In the genomic region with DNA sequence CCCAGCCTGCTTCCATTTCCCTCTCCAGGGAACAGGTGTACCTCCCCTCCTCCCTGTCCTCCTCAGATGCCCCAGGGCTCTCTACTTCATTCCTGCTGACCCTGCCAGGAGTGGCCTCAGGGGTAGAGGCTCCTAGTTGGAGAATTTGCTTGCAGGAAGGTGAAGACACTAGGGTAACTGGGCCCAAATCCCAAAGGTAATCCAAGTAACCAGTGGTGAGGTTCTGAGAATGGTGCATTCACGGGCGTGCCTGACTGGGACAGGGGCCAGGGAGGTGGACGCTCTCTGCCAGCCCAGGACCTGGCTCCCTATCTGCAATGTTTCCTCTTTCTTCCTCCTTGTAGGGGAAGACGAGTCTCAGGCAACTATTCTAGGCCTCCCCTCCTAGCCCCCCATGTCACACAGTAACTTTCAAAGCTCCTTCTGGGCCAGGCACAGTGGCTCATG, we compare ENCODE assay signal across 13 cellular contexts. TPM values are rescaled to one million over a fixed set of nuclear protein-coding genes. Genes with fewer than 3 reads are reported as not detected.
A peak's percentile ranks its signal among the peaks of the same experiment; 100 is the strongest.
DNase-seq lines count a peak whose midpoint lies in the region; ATAC-seq and TF ChIP-seq lines count a peak whose summit lies in the region.
"Had no signal": no experiment of that assay in that cellular context is flagged by ENCODE, and none has a peak within 500 bp of the region (broad histone marks: within the 10 kb centered on the region; RNA-seq: fewer than 3 reads in every experiment).

No MANE protein-coding gene starts in this region.

- POLR2A ChIA-PET in activated CD4-positive, alpha-beta memory T cell treated with anti-CD3 and anti-CD28 coated beads for 36 hours (lab: Charles Lee): no interaction called here

- H3K36me3 Mint-ChIP-seq in T-helper 2 cell treated with Interferon-gamma antibody and Interleukin-4, amounts not matched to agents 5 μg/mL and 100 μg/mL, for 36 hours (ENCODE audit: low read depth): peaks cover 33% of the 10 kb centered on the region
- H3K36me3 Mint-ChIP-seq in activated CD4-positive, alpha-beta memory T cell treated with anti-CD3 and anti-CD28 coated beads for 36 hours: peaks cover 11% of the 10 kb centered on the region

- no peaks in the 10 kb centered on the region for H3K27me3 Mint-ChIP-seq in T-helper 2 cell treated with Interferon-gamma antibody and Interleukin-4, amounts not matched to agents 5 μg/mL and 100 μg/mL, for 36 hours (ENCODE audit: low read depth)
- no peaks in the 10 kb centered on the region for H3K27me3 Mint-ChIP-seq in activated CD4-positive, alpha-beta memory T cell treated with anti-CD3 and anti-CD28 coated beads for 36 hours

- intact Hi-C loops in activated CD4-positive, alpha-beta memory T cell treated with anti-CD3 and anti-CD28 coated beads for 36 hours (cut with micrococcal nuclease): loop anchor here (10.0 kb wide), 1 partner anchor 1243 kb away; a partner anchor contains a TSS

- H3K4me3 Mint-ChIP-seq in T-helper 2 cell treated with Interferon-gamma antibody and Interleukin-4, amounts not matched to agents 5 μg/mL and 100 μg/mL, for 36 hours: peak overlapping the region; percentile 94
- peak overlapping the region; percentile 46 for H3K4me3 Mint-ChIP-seq in activated CD4-positive, alpha-beta memory T cell treated with anti-CD3 and anti-CD28 coated beads for 36 hours

- ATAC-seq in GM19463 (IDR thresholded peaks at IDR 0.05; ENCODE audit: unreplicated experiment): no peak
- ATAC-seq: gastroesophageal sphincter had no signal

- no peak for DNase-seq in T-helper 2 cell treated with Interferon-gamma antibody and Interleukin-4, amounts not matched to agents 5 μg/mL and 100 μg/mL, for 36 hours (ENCODE audit: low spot score)
- DNase-seq in T-helper 2 cell: no peak
- no peak for DNase-seq in activated CD4-positive, alpha-beta memory T cell treated with anti-CD3 and anti-CD28 coated beads for 36 hours
- DNase-seq in fibroblast of villous mesenchyme (ENCODE audit: low read depth): no peak
- no peak for DNase-seq in skeletal muscle cell (ENCODE audit: low read depth)
- no peak for DNase-seq in C1 segment of cervical spinal cord (lab: John Stamatoyannopoulos, UW)
- DNase-seq in NK-92 treated with Interleukin-12 subunit alpha and Interleukin-12 subunit beta, amount 100 ng/mL, for 24 hours (lab: John Stamatoyannopoulos, UW): no peak
- DNase-seq: 8988T, NCI-H1694 treated with DMSO at 0.1 percent for 48 hours, testis, WERI-Rb-1 had no signal

- CTCF ChIA-PET in activated CD4-positive, alpha-beta memory T cell treated with anti-CD3 and anti-CD28 coated beads for 36 hours (lab: Charles Lee): interaction anchor here (7.7 kb wide), 1 partner anchor 36 kb away, joined by 49 read pairs; no protein-coding TSS in a partner anchor

- no peaks in the 10 kb centered on the region for H3K9me3 Mint-ChIP-seq in T-helper 2 cell treated with Interferon-gamma antibody and Interleukin-4, amounts not matched to agents 5 μg/mL and 100 μg/mL, for 36 hours
- no peaks in the 10 kb centered on the region for H3K9me3 Mint-ChIP-seq in activated CD4-positive, alpha-beta memory T cell treated with anti-CD3 and anti-CD28 coated beads for 36 hours

- peaks cover 36% of the 10 kb centered on the region for H3K4me1 Mint-ChIP-seq in T-helper 2 cell treated with Interferon-gamma antibody and Interleukin-4, amounts not matched to agents 5 μg/mL and 100 μg/mL, for 36 hours (ENCODE audit: low read depth)
- H3K4me1 Mint-ChIP-seq in activated CD4-positive, alpha-beta memory T cell treated with anti-CD3 and anti-CD28 coated beads for 36 hours (ENCODE audit: low read depth): peaks cover 47% of the 10 kb centered on the region

- no peak for TF ChIP-seq CTCF in fibroblast of villous mesenchyme (IDR thresholded peaks at IDR 0.05; ENCODE audit: insufficient read depth, low read depth, low read length)

- peak overlapping the region; percentile 68 for H3K4me3 ChIP-seq in fibroblast of villous mesenchyme (ENCODE audit: low read depth, low read length)
- peak overlapping the region; percentile 82 for H3K4me3 ChIP-seq in skeletal muscle cell (ENCODE audit: low read depth, low read length)
- H3K4me3 ChIP-seq: gastroesophageal sphincter, testis had no signal

- no peak overlapping the region for H3K27ac Mint-ChIP-seq in T-helper 2 cell treated with Interferon-gamma antibody and Interleukin-4, amounts not matched to agents 5 μg/mL and 100 μg/mL, for 36 hours
- H3K27ac Mint-ChIP-seq in activated CD4-positive, alpha-beta memory T cell treated with anti-CD3 and anti-CD28 coated beads for 36 hours: no peak overlapping the region

RNA-seq across cellular contexts. Expression of a gene that starts 2.9 kb away (rescaled TPM):
- 10 to 100 TPM; 10.7 to 11.4 TPM for total RNA-seq in activated CD4-positive, alpha-beta memory T cell treated with anti-CD3 and anti-CD28 coated beads for 36 hours
- total RNA-seq in fibroblast of villous mesenchyme: 14.2 and 14.5 TPM in 2 replicates

RNA-seq across cellular contexts. Expression of a gene that starts 39.5 kb away (rescaled TPM):
- total RNA-seq in activated CD4-positive, alpha-beta memory T cell treated with anti-CD3 and anti-CD28 coated beads for 36 hours: 10 to 100 TPM; 12.1 to 13.4 TPM
- total RNA-seq in fibroblast of villous mesenchyme: 14.5 and 14.7 TPM in 2 replicates
